17 cellular contexts compared by ENCODE assay signal in the genomic region with DNA sequence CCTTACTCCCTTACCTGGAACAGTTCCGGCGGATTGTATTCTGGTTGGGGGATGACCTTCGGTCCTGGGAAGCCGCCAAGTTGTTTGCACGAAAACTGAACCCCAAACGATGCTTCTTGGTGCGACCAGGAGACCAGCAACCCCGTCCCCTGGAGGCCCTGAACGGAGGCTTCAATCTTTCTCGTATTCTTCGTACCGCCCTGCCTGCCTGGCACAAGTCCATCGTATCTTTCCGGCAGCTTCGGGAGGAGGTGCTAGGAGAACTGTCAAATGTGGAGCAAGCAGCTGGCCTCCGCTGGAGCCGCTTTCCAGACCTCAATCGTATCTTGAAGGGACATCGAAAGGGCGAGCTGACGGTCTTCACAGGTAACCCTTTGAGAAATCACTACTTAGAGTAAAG. TPM values are rescaled to one million over a fixed set of nuclear protein-coding genes. Genes with fewer than 3 reads are reported as not detected.
DNase-seq lines count a peak whose midpoint lies in the region; ATAC-seq, FAIRE-seq and TF ChIP-seq lines count a peak whose summit lies in the region.
"Had no signal": no experiment of that assay in that cellular context is flagged by ENCODE, and none has a peak within 500 bp of the region (broad histone marks: within the 10 kb centered on the region; RNA-seq: fewer than 3 reads in every experiment).

No MANE protein-coding gene starts in this region.

- no CpG with 5 or more reads among the region's 21 CpGs for WGBS in H9 (ENCODE audit: extremely low coverage, insufficient read length, low lambda C conversion rate)

- peaks cover 38 to 56% (median 53%) of the 10 kb centered on the region in 3 experiments; a peak in 6 of 7 replicates for H3K36me3 Mint-ChIP-seq in H9 (ENCODE audit: insufficient read depth in 1 of 3, low read depth in 3 of 3)
- peaks cover 36% of the 10 kb centered on the region for H3K36me3 Mint-ChIP-seq in WTC11

- no peaks in the 10 kb centered on the region for H3K9me3 ChIP-seq in BLaER1 treated with 17β-estradiol and CSF1 and Interleukin-3, amounts not matched to agents 10 nM and 100 nM (replicated peaks in 1 of 11)
- H3K9me3 ChIP-seq in H9 (ENCODE audit: control insufficient read depth, low read depth, low read length): no peaks in the 10 kb centered on the region
- no peaks in the 10 kb centered on the region for H3K9me3 ChIP-seq in keratinocyte (ENCODE audit: control insufficient read depth, low read depth, low read length)
- H3K9me3 ChIP-seq: pancreas had no signal

- H3K14ac ChIP-seq in H9 (ENCODE audit: insufficient read depth, low read length): no peak overlapping the region

- no peak overlapping the region for H2BK12ac ChIP-seq in H9 (ENCODE audit: insufficient read length, low read depth, low read length)

- H3K9me3 Mint-ChIP-seq in H9 (peaks cover 0 to 2% of the 10 kb centered on the region in 2 experiments; a peak in 3 of 5 replicates), WTC11 (no peaks in the 10 kb centered on the region)
- H3K9me3 Mint-ChIP-seq: T-cell had no signal

- no peaks in the 10 kb centered on the region for H3K27me3 ChIP-seq in BLaER1 treated with 17β-estradiol and CSF1 and Interleukin-3, amounts not matched to agents 10 nM and 100 nM
- H3K27me3 ChIP-seq in H9 (ENCODE audit: insufficient read depth, low read length): no peaks in the 10 kb centered on the region
- H3K27me3 ChIP-seq in keratinocyte (ENCODE audit: control insufficient read depth, extremely low read depth, insufficient read depth, low read length): no peaks in the 10 kb centered on the region
- H3K27me3 ChIP-seq: pancreas had no signal

- H2AFZ ChIP-seq in H9 (ENCODE audit: low read length): no peak overlapping the region
- H2AFZ ChIP-seq in keratinocyte (ENCODE audit: control insufficient read depth, low read length): no peak overlapping the region

- peaks cover 14% of the 10 kb centered on the region for H3K79me1 ChIP-seq in H9 (ENCODE audit: insufficient read depth, low read depth, low read length, poor library complexity, severe bottlenecking)

- H3K79me2 ChIP-seq in H9 (ENCODE audit: insufficient read depth, low read length): peaks cover 17% of the 10 kb centered on the region; the same call in 1 of the 2 replicates
- H3K79me2 ChIP-seq in keratinocyte (ENCODE audit: control insufficient read depth, insufficient read depth, low read length): peaks cover 56% of the 10 kb centered on the region

- no peak overlapping the region for H3K23ac ChIP-seq in H9 (ENCODE audit: insufficient read length, low read depth, low read length)

- TF ChIP-seq CTCF in H9 (conservative IDR thresholded peaks at IDR 0.05) (no peak), WTC11 (IDR thresholded peaks at IDR 0.05) (no peak), keratinocyte (optimal IDR thresholded peaks at IDR 0.05 in 1 of 3, IDR thresholded peaks at IDR 0.05 in 1 of 3, conservative IDR thresholded peaks at IDR 0.05 in 1 of 3; ENCODE audit: extremely low read depth in 1 of 3, insufficient read depth in 2 of 3, low read length in 3 of 3) (no peak)

- no peak overlapping the region for H4K91ac ChIP-seq in H9 (ENCODE audit: insufficient read length, low read depth, low read length)

- POLR2A ChIA-PET in WTC11 (lab: Charles Lee): no interaction called here

- H3K9me1 ChIP-seq in keratinocyte (ENCODE audit: control insufficient read depth, extremely low read depth, insufficient read depth, low read length): peaks cover 4% of the 10 kb centered on the region

- CTCF ChIA-PET in WTC11 (lab: Charles Lee): interaction anchor here (1.0 to 4.5 kb wide), 3 partner anchors 8 to 29 kb away, joined by 5 to 28 read pairs (median 5); no protein-coding TSS in a partner anchor

- no peak overlapping the region for H4K8ac ChIP-seq in H9 (replicated peaks; ENCODE audit: insufficient read length, low read depth, low read length)

- no peak for DNase-seq in H9
- DNase-seq in WTC11 (ENCODE audit: low spot score): no peak
- DNase-seq in keratinocyte (ENCODE audit: low read depth, low spot score): no peak
- no peak for DNase-seq in NCI-H2029 treated with DMSO at 0.1 percent for 48 hours (lab: John Stamatoyannopoulos, UW)
- DNase-seq: hypothalamus, KBM-7, NCI-H1417 treated with DMSO at 0.1 percent for 48 hours, RPMI8226, T-cell, trophoblast cell had no signal

- H2BK120ac ChIP-seq in H9 (ENCODE audit: low read depth, low read length, poor library complexity, severe bottlenecking): no peak overlapping the region

- ATAC-seq in WTC11 (no peak), HG02885 (IDR thresholded peaks at IDR 0.05; ENCODE audit: poor library complexity, unreplicated experiment) (no peak), GM21447 (IDR thresholded peaks at IDR 0.05; ENCODE audit: unreplicated experiment) (no peak)
- ATAC-seq: T-cell had no signal

- peak overlapping the region; percentile 96 to 100 (median 98) for H3K4me2 ChIP-seq in BLaER1 treated with 17β-estradiol and CSF1 and Interleukin-3, amounts not matched to agents 10 nM and 100 nM
- H3K4me2 ChIP-seq in H9 (ENCODE audit: insufficient read depth, insufficient read length, low read length) (no peak overlapping the region), keratinocyte (ENCODE audit: control insufficient read depth, extremely low read depth, insufficient read depth, low read depth, low read length) (peak overlapping the region; percentile 31)

- H3K36me3 ChIP-seq in BLaER1 treated with 17β-estradiol and CSF1 and Interleukin-3, amounts not matched to agents 10 nM and 100 nM: peaks cover 58 to 85% (median 70%) of the 10 kb centered on the region in 11 experiments
- H3K36me3 ChIP-seq in keratinocyte (ENCODE audit: control insufficient read depth in 2 of 2, extremely low read depth in 1 of 2, insufficient read depth in 2 of 2, low read length in 2 of 2): peaks cover 30 to 33% of the 10 kb centered on the region in 2 experiments

- H3K4me1 ChIP-seq in BLaER1 treated with 17β-estradiol and CSF1 and Interleukin-3, amounts not matched to agents 10 nM and 100 nM: peaks cover 39 to 50% (median 45%) of the 10 kb centered on the region in 10 experiments
- H3K4me1 ChIP-seq in H9 (ENCODE audit: insufficient read depth, low read length): no peaks in the 10 kb centered on the region; the same call in 1 of the 2 replicates
- peaks cover 17% of the 10 kb centered on the region for H3K4me1 ChIP-seq in keratinocyte (ENCODE audit: control insufficient read depth, extremely low read depth, insufficient read depth, low read length)

- H3K4me1 Mint-ChIP-seq in H9 (peaks cover 9 to 16% of the 10 kb centered on the region in 2 experiments), WTC11 (peaks cover 13% of the 10 kb centered on the region)

- no peak overlapping the region for H2BK5ac ChIP-seq in H9 (ENCODE audit: insufficient read length, low read length)

- H3K4me3 ChIP-seq in BLaER1 treated with 17β-estradiol and CSF1 and Interleukin-3, amounts not matched to agents 10 nM and 100 nM: peak overlapping the region in 8 of 10 experiments; percentile 11 to 95 (median 84); a peak in 13 of 20 replicates
- H3K4me3 ChIP-seq in keratinocyte (ENCODE audit: control insufficient read depth in 2 of 3, extremely low read depth in 1 of 3, insufficient read depth in 2 of 3, low read depth in 1 of 3, low read length in 3 of 3): no peak overlapping the region
- H3K4me3 ChIP-seq: smooth muscle cell had no signal

- H3K23me2 ChIP-seq in H9 (ENCODE audit: insufficient read length, low read depth, low read length, poor library complexity, severe bottlenecking): peaks cover 8% of the 10 kb centered on the region

- H2BK15ac ChIP-seq in H9 (ENCODE audit: low read depth, low read length): no peak overlapping the region

- H3K4me3 Mint-ChIP-seq in H9 (peak overlapping the region; percentile 96 to 98), WTC11 (peak overlapping the region; percentile 93)
- H3K4me3 Mint-ChIP-seq: CD14-positive monocyte had no signal

- H2BK20ac ChIP-seq in H9 (ENCODE audit: low read depth, low read length, poor library complexity, severe bottlenecking): no peak overlapping the region

- H3K27ac ChIP-seq in BLaER1 treated with 17β-estradiol and CSF1 and Interleukin-3, amounts not matched to agents 10 nM and 100 nM: 0 out of 22 replicates have a peak overlapping the region, but pooled peaks of 2 of the 11 experiments have one; percentile 82 to 88
- H3K27ac ChIP-seq in H9 (ENCODE audit: insufficient read length, low read depth, low read length): no peak overlapping the region
- H3K27ac ChIP-seq in keratinocyte (ENCODE audit: control insufficient read depth, insufficient read depth, low read length): no peak overlapping the region
- H3K27ac ChIP-seq: pancreas had no signal

- no peak overlapping the region for H3K18ac ChIP-seq in H9 (ENCODE audit: insufficient read length, low read depth, low read length)

- no peak overlapping the region for H3K4ac ChIP-seq in H9 (ENCODE audit: low read depth, low read length)

- peak overlapping the region; percentile 78 to 88 (median 84); a peak in 20 of 22 replicates for H3K9ac ChIP-seq in BLaER1 treated with 17β-estradiol and CSF1 and Interleukin-3, amounts not matched to agents 10 nM and 100 nM
- no peak overlapping the region for H3K9ac ChIP-seq in H9 (ENCODE audit: extremely low read depth, insufficient read length, low read length)
- peak overlapping the region; percentile 11 for H3K9ac ChIP-seq in keratinocyte (ENCODE audit: control insufficient read depth, extremely low read depth, insufficient read depth, low read length)

- H3K27ac Mint-ChIP-seq in H9: no peak overlapping the region
- H3K27ac Mint-ChIP-seq in WTC11: no peak overlapping the region
- H3K27ac Mint-ChIP-seq: T-cell had no signal

- peaks cover 0 to 79% (median 37%) of the 10 kb centered on the region in 11 experiments; a peak in 18 of 22 replicates for H4K20me1 ChIP-seq in BLaER1 treated with 17β-estradiol and CSF1 and Interleukin-3, amounts not matched to agents 10 nM and 100 nM
- H4K20me1 ChIP-seq in H9 (ENCODE audit: control insufficient read depth, insufficient read depth, insufficient read length) (no peaks in the 10 kb centered on the region), keratinocyte (ENCODE audit: control insufficient read depth, extremely low read depth, insufficient read depth, low read length) (no peaks in the 10 kb centered on the region)

- H4K5ac ChIP-seq in H9 (ENCODE audit: insufficient read length, low read depth, low read length): no peak overlapping the region

- no peak overlapping the region for H2AK5ac ChIP-seq in H9 (ENCODE audit: insufficient read length, low read length)

- no peak overlapping the region for H3T11ph ChIP-seq in H9 (ENCODE audit: low read length)

- H3K27me3 Mint-ChIP-seq in H9 (ENCODE audit: low read depth): no peaks in the 10 kb centered on the region
- H3K27me3 Mint-ChIP-seq in WTC11 (ENCODE audit: low read depth): no peaks in the 10 kb centered on the region
- H3K27me3 Mint-ChIP-seq: T-cell had no signal

- no peak for FAIRE-seq in keratinocyte (lab: Jason Lieb, UNC)
- FAIRE-seq: endometrium, pancreas had no signal

- dilution Hi-C loops in keratinocyte (cut with MboI; ENCODE audit: extremely low pct_ligation_motif_present, low sequenced_read_pairs): no loop called here

- H3K56ac ChIP-seq in H9 (ENCODE audit: insufficient read length, low read depth, low read length): no peak overlapping the region

RNA-seq across cellular contexts. Expression of a gene that starts 1.7 kb away (rescaled TPM):
- total RNA-seq in H9 (2021) (38.7 and 41.7 TPM in 2 replicates), WTC11 (2021) (24.5 to 28.2 TPM (median 26.2 TPM) in 3 replicates)
- 10.1 to 16.9 TPM (median 12.9 TPM) in 3 replicates for polyA plus RNA-seq in keratinocyte
- polyA plus RNA-seq in keratinocyte (2011; ENCODE audit: low read depth): 14.5 TPM
- 9.7 and 10.5 TPM in 2 replicates for polyA plus RNA-seq in keratinocyte (2011; cell fraction: cytosol; rRNA removed)
- polyA plus RNA-seq in keratinocyte (2011; cell fraction: nucleus; rRNA removed): 16.0 and 17.1 TPM in 2 replicates
- polyA plus RNA-seq in keratinocyte (2012; ENCODE audit: low replicate concordance): 11.5 and 17.0 TPM in 2 replicates
- 10.7 to 18.9 TPM (median 17.8 TPM) in 3 replicates for polyA minus RNA-seq in keratinocyte
- 11.9 TPM for polyA minus RNA-seq in keratinocyte (2011; cell fraction: cytosol; rRNA and poly(A)+ RNA removed)
- 6.3 and 9.1 TPM in 2 replicates for polyA minus RNA-seq in keratinocyte (2011; cell fraction: nucleus; rRNA and poly(A)+ RNA removed)

RNA-seq across cellular contexts. Expression of a gene that starts 1.8 kb away (rescaled TPM):
- 70.3 and 71.0 TPM in 2 replicates for total RNA-seq in H9 (2021)
- 81.0 to 91.3 TPM (median 85.9 TPM) in 3 replicates for total RNA-seq in WTC11 (2021)
- 71.1 to 105 TPM (median 75.3 TPM) in 3 replicates for polyA plus RNA-seq in keratinocyte
- 18.7 TPM for polyA plus RNA-seq in keratinocyte (2011; ENCODE audit: low read depth)
- polyA plus RNA-seq in keratinocyte (2011; cell fraction: cytosol; rRNA removed): 58.8 and 96.9 TPM in 2 replicates
- 43.4 and 62.6 TPM in 2 replicates for polyA plus RNA-seq in keratinocyte (2011; cell fraction: nucleus; rRNA removed)
- 87.8 and 108 TPM in 2 replicates for polyA plus RNA-seq in keratinocyte (2012; ENCODE audit: low replicate concordance)
- 26.0 to 32.3 TPM (median 28.7 TPM) in 3 replicates for polyA minus RNA-seq in keratinocyte
- 56.2 TPM for polyA minus RNA-seq in keratinocyte (2011; cell fraction: cytosol; rRNA and poly(A)+ RNA removed)
- polyA minus RNA-seq in keratinocyte (2011; cell fraction: nucleus; rRNA and poly(A)+ RNA removed): 15.3 and 21.1 TPM in 2 replicates

RNA-seq across cellular contexts. Expression of a gene that starts 10.5 kb away (rescaled TPM):
- total RNA-seq in H9 (2021) (69.1 and 71.3 TPM in 2 replicates), WTC11 (2021) (84.6 to 93.1 TPM (median 91.1 TPM) in 3 replicates)
- polyA plus RNA-seq in keratinocyte: 18.1 to 36.7 TPM (median 18.6 TPM) in 3 replicates
- 12.2 TPM for polyA plus RNA-seq in keratinocyte (2011; ENCODE audit: low read depth)
- polyA plus RNA-seq in keratinocyte (2011; cell fraction: cytosol; rRNA removed): 20.5 and 45.3 TPM in 2 replicates
- polyA plus RNA-seq in keratinocyte (2011; cell fraction: nucleus; rRNA removed): 64.4 and 90.2 TPM in 2 replicates
- polyA plus RNA-seq in keratinocyte (2012; ENCODE audit: low replicate concordance): 26.0 and 29.4 TPM in 2 replicates
- polyA minus RNA-seq in keratinocyte: 19.3 to 30.7 TPM (median 27.6 TPM) in 3 replicates
- polyA minus RNA-seq in keratinocyte (2011; cell fraction: cytosol; rRNA and poly(A)+ RNA removed): 48.3 TPM
- polyA minus RNA-seq in keratinocyte (2011; cell fraction: nucleus; rRNA and poly(A)+ RNA removed): 34.0 and 40.1 TPM in 2 replicates

RNA-seq across cellular contexts. Expression of a gene that starts 19.8 kb away (rescaled TPM):
- total RNA-seq in H9 (2021) (8.1 and 8.5 TPM in 2 replicates), WTC11 (2021) (9.7 to 13.0 TPM (median 11.8 TPM) in 3 replicates)
- 0.98 to 1.9 TPM (median 1.2 TPM) in 3 replicates for polyA plus RNA-seq in keratinocyte
- polyA plus RNA-seq in keratinocyte (2011; ENCODE audit: low read depth): 0.55 TPM
- polyA plus RNA-seq in keratinocyte (2011; cell fraction: cytosol; rRNA removed): 0.94 and 1.1 TPM in 2 replicates
- 3.6 and 3.8 TPM in 2 replicates for polyA plus RNA-seq in keratinocyte (2011; cell fraction: nucleus; rRNA removed)
- 1.4 and 1.5 TPM in 2 replicates for polyA plus RNA-seq in keratinocyte (2012; ENCODE audit: low replicate concordance)
- polyA minus RNA-seq in keratinocyte: 2.1 to 4.8 TPM (median 2.4 TPM) in 3 replicates
- 0.96 TPM for polyA minus RNA-seq in keratinocyte (2011; cell fraction: cytosol; rRNA and poly(A)+ RNA removed)
- polyA minus RNA-seq in keratinocyte (2011; cell fraction: nucleus; rRNA and poly(A)+ RNA removed): 1.8 and 2.6 TPM in 2 replicates
- polyA plus RNA-seq: CD14-positive monocyte had no signal

RNA-seq across cellular contexts. Expression of a gene that starts 41.8 kb away (rescaled TPM):
- 1.7 and 2.0 TPM in 2 replicates for total RNA-seq in H9 (2021)
- 1.9 to 2.7 TPM (median 2.6 TPM) in 3 replicates for total RNA-seq in WTC11 (2021)
- polyA plus RNA-seq in keratinocyte: 0.31 to 0.54 TPM (median 0.54 TPM) in 3 replicates
- 0.10 TPM for polyA plus RNA-seq in keratinocyte (2011; ENCODE audit: low read depth)
- 0.15 and 0.34 TPM in 2 replicates for polyA plus RNA-seq in keratinocyte (2011; cell fraction: cytosol; rRNA removed)
- 1.1 and 1.2 TPM in 2 replicates for polyA plus RNA-seq in keratinocyte (2011; cell fraction: nucleus; rRNA removed)
- polyA plus RNA-seq in keratinocyte (2012; ENCODE audit: low replicate concordance): 0.34 and 1.0 TPM in 2 replicates
- polyA minus RNA-seq in keratinocyte: 0.20 to 0.40 TPM in 2 of 3 replicates, not detected in the other
- polyA minus RNA-seq in keratinocyte (2011; cell fraction: cytosol; rRNA and poly(A)+ RNA removed): not detected
- polyA minus RNA-seq in keratinocyte (2011; cell fraction: nucleus; rRNA and poly(A)+ RNA removed): 0.11 and 0.78 TPM in 2 replicates
- polyA plus RNA-seq: CD14-positive monocyte had no signal

Comparison
In these comparisons a context has a peak if more than half of its experiments do, and no peak if none do; other contexts are left out.
1. H3K4me3 ChIP-seq: peak in BLaER1 treated with 17β-estradiol and CSF1 and Interleukin-3, amounts not matched to agents 10 nM and 100 nM (8 of 10); none in keratinocyte (0 of 3).